ENCODE assay signal across 8 cellular contexts in genomic region chr1:205344010-205344808, GRCh38. TPM values are rescaled to one million over a fixed set of nuclear protein-coding genes. Genes with fewer than 3 reads are reported as not detected.
DNase-seq lines count a peak whose midpoint lies in the region; ATAC-seq and TF ChIP-seq lines count a peak whose summit lies in the region.

No MANE protein-coding gene starts in this region.

- H3K36me3 Mint-ChIP-seq in neural progenitor cell, result peaks cover 8% of the 10 kb centered on the region

- peaks cover 26% of the 10 kb centered on the region for H3K27me3 Mint-ChIP-seq in neural progenitor cell (ENCODE audit: insufficient read depth, low read depth)

- TF ChIP-seq CTCF in 22Rv1 (IDR thresholded peaks at IDR 0.05) (peak; percentile 44), neural progenitor cell (IDR thresholded peaks at IDR 0.05) (no peak)

- 8% methylated on average over 63 of the region's 63 CpGs for WGBS in urinary bladder

- H2AFZ ChIP-seq in neural progenitor cell (replicated peaks), result peak overlapping the region; percentile 46

- no peaks in the 10 kb centered on the region for H3K79me2 ChIP-seq in neural progenitor cell (ENCODE audit: low read depth)

- H3K9me3 Mint-ChIP-seq in neural progenitor cell, result peaks cover 6% of the 10 kb centered on the region

- peak overlapping the region; percentile 97 for H3K4me2 ChIP-seq in neural progenitor cell

- peak; percentile 95 for TF ChIP-seq POLR2A in erythroblast (IDR thresholded peaks at IDR 0.05; ENCODE audit: low read length)

- H3K27ac Mint-ChIP-seq in neural progenitor cell, result no peak overlapping the region

- H3K4me3 ChIP-seq in neural progenitor cell, result peak overlapping the region; percentile 61
- peak overlapping the region; percentile 36 for H3K4me3 ChIP-seq in urinary bladder (ENCODE audit: low read depth, low read length)

- H3K4me1 Mint-ChIP-seq in neural progenitor cell, result peaks cover 45% of the 10 kb centered on the region

- no peak overlapping the region for H3K27ac ChIP-seq in 22Rv1
- H3K27ac ChIP-seq in neural progenitor cell, result no peak overlapping the region
- no peak overlapping the region for H3K27ac ChIP-seq in urinary bladder (ENCODE audit: low read depth)

- H3K9ac ChIP-seq in neural progenitor cell, result no peak overlapping the region

- peaks cover 9% of the 10 kb centered on the region for H4K20me1 ChIP-seq in neural progenitor cell (ENCODE audit: low read depth)

- ATAC-seq in GM18498 (IDR thresholded peaks at IDR 0.05; ENCODE audit: unreplicated experiment), result no peak
- ATAC-seq in HG02610 (IDR thresholded peaks at IDR 0.05; ENCODE audit: unreplicated experiment), result no peak

- H3K9me3 ChIP-seq in neural progenitor cell (ENCODE audit: low read depth), result no peaks in the 10 kb centered on the region

- DNase-seq in NCI-H146 treated with DMSO at 0.1 percent for 48 hours (lab: John Stamatoyannopoulos, UW; ENCODE audit: unreplicated experiment) (peak; percentile 69), activated T-cell treated with anti-CD3 and anti-CD28 coated beads for 24 hours (ENCODE audit: low read depth) (peak; percentile 25), erythroblast (lab: John Stamatoyannopoulos, UW) (peak; percentile 87 to 91), neural progenitor cell (ENCODE audit: low spot score) (peak; percentile 78)

- peak overlapping the region; percentile 58 for H3K4me3 Mint-ChIP-seq in neural progenitor cell

- H3K4me1 ChIP-seq in neural progenitor cell (peaks cover 28% of the 10 kb centered on the region), urinary bladder (ENCODE audit: insufficient read depth) (peaks cover 4% of the 10 kb centered on the region)

- no peaks in the 10 kb centered on the region for H3K36me3 ChIP-seq in neural progenitor cell
- no peaks in the 10 kb centered on the region for H3K36me3 ChIP-seq in urinary bladder (ENCODE audit: insufficient read depth)

- H3F3A ChIP-seq in neural progenitor cell (ENCODE audit: low read depth), result peaks cover 36% of the 10 kb centered on the region

- H3K27me3 ChIP-seq in neural progenitor cell, result peaks cover 53% of the 10 kb centered on the region

RNA-seq across cellular contexts. Expression of gene KLHDC8A, which starts 12.5 kb away (rescaled TPM):
- total RNA-seq in neural progenitor cell (ENCODE audit: low replicate concordance), result 9.7 and 20.2 TPM in 2 replicates
- 3.0 TPM for total RNA-seq in urinary bladder
- 0.28 TPM for polyA plus RNA-seq in urinary bladder

RNA-seq across cellular contexts. Expression of gene NUAK2, which starts 22.7 kb away (rescaled TPM):
- total RNA-seq in neural progenitor cell (ENCODE audit: low replicate concordance) (29.4 and 56.2 TPM in 2 replicates), urinary bladder (0.90 TPM)
- polyA plus RNA-seq in urinary bladder, result 0.82 TPM

Comparison
In these comparisons a context has a peak if more than half of its experiments do, and no peak if none do; other contexts are left out.
1. DNase-seq: peak in every context shown above with its lines; median percentile 89 in erythroblast; 78 in neural progenitor cell; 69 in NCI-H146 treated with DMSO at 0.1 percent for 48 hours; 25 in activated T-cell treated with anti-CD3 and anti-CD28 coated beads for 24 hours.
2. RNA of gene NUAK2, which starts 22.7 kb away (total RNA-seq): 29.4 to 56.2 TPM in neural progenitor cell; 0.90 TPM in urinary bladder (single experiment); every median in the first group is over 10 times any median in the second.